1 cellular context compared by ENCODE assay signal in genomic region chr20:32263398-32263954, GRCh38.
A peak's percentile ranks its signal among the peaks of the same experiment; 100 is the strongest.
TF ChIP-seq lines count a peak whose summit lies in the region.

No MANE protein-coding gene starts in this region.

TF ChIP-seq in HepG2, 621 proteins besides CTCF, POLR2A, EP300 and RAD21 (continued from another document and continues in another):
- no peak for TF ChIP-seq REST (IDR thresholded peaks at IDR 0.05; ENCODE audit: borderline replicate concordance in 1 of 2, low read depth in 1 of 2, low read length in 2 of 2)
- peak; percentile 51; the same call in 1 of the 2 replicates for TF ChIP-seq ZNF280D (CRISPR knock-in tag; IDR thresholded peaks at IDR 0.05)
- TF ChIP-seq ZNF530 (CRISPR knock-in tag; IDR thresholded peaks at IDR 0.05; ENCODE audit: low read depth): no peak
- TF ChIP-seq NFE2 (CRISPR knock-in tag; IDR thresholded peaks at IDR 0.05): no peak
- no peak for TF ChIP-seq JDP2 (CRISPR knock-in tag; IDR thresholded peaks at IDR 0.05; ENCODE audit: borderline replicate concordance)
- peak; percentile 83 for TF ChIP-seq ONECUT2 (CRISPR knock-in tag; IDR thresholded peaks at IDR 0.05)
- TF ChIP-seq DMAP1 (CRISPR knock-in tag; IDR thresholded peaks at IDR 0.05): no peak
- TF ChIP-seq GLMP (CRISPR knock-in tag; IDR thresholded peaks at IDR 0.05; ENCODE audit: borderline replicate concordance): no peak
- TF ChIP-seq ZNF775 (CRISPR knock-in tag; IDR thresholded peaks at IDR 0.05; ENCODE audit: borderline replicate concordance): no peak
- no peak for TF ChIP-seq SETDB1 (CRISPR knock-in tag; IDR thresholded peaks at IDR 0.05; ENCODE audit: borderline replicate concordance)
- peak; percentile 14; the same call in 1 of the 2 replicates for TF ChIP-seq ZNF652 (CRISPR knock-in tag; IDR thresholded peaks at IDR 0.05; ENCODE audit: borderline replicate concordance, low read depth)
- 0 out of 2 replicates have a peak, but pooled peaks have one; percentile 16 for TF ChIP-seq TP53 (CRISPR knock-in tag; conservative IDR thresholded peaks at IDR 0.05)
- no peak for TF ChIP-seq ZNF251 (CRISPR knock-in tag; IDR thresholded peaks at IDR 0.05)
- peak; percentile 71 for TF ChIP-seq RARA (CRISPR knock-in tag; IDR thresholded peaks at IDR 0.05)
- TF ChIP-seq ZNF263 (CRISPR knock-in tag; IDR thresholded peaks at IDR 0.05): peak; percentile 56; the same call in 1 of the 2 replicates
- TF ChIP-seq GTF2F1 (IDR thresholded peaks at IDR 0.05; ENCODE audit: low read length): no peak
- TF ChIP-seq PLRG1 (conservative IDR thresholded peaks at IDR 0.05): no peak
- no peak for TF ChIP-seq ZSCAN29 (CRISPR knock-in tag; conservative IDR thresholded peaks at IDR 0.05)
- no peak; the same call in 1 of the 2 replicates for TF ChIP-seq RXRA (CRISPR knock-in tag; IDR thresholded peaks at IDR 0.05)
- TF ChIP-seq HNRNPH1 (optimal IDR thresholded peaks at IDR 0.05; ENCODE audit: low read depth, low read length): no peak
- no peak for TF ChIP-seq NFAT5 (CRISPR knock-in tag; IDR thresholded peaks at IDR 0.05)
- no peak for TF ChIP-seq ZNF563 (CRISPR knock-in tag; IDR thresholded peaks at IDR 0.05)
- TF ChIP-seq KAT8 (CRISPR knock-in tag; IDR thresholded peaks at IDR 0.05): 0 out of 2 replicates have a peak, but pooled peaks have one; percentile 56
- no peak for TF ChIP-seq GABPA (IDR thresholded peaks at IDR 0.05; ENCODE audit: low read depth, low read length)
- TF ChIP-seq GABPA (CRISPR knock-in tag; IDR thresholded peaks at IDR 0.05; ENCODE audit: low read depth): no peak
- TF ChIP-seq ZNF230 (CRISPR knock-in tag; IDR thresholded peaks at IDR 0.05): no peak
- TF ChIP-seq KLF9 (CRISPR knock-in tag; IDR thresholded peaks at IDR 0.05; ENCODE audit: low read depth): no peak
- TF ChIP-seq YY1 (IDR thresholded peaks at IDR 0.05; ENCODE audit: insufficient read depth, insufficient replicate concordance, low read depth, low read length): no peak
- no peak for TF ChIP-seq ZFP62 (CRISPR knock-in tag; IDR thresholded peaks at IDR 0.05)
- TF ChIP-seq ZNF605 (CRISPR knock-in tag; IDR thresholded peaks at IDR 0.05): no peak
- TF ChIP-seq ZNF17 (CRISPR knock-in tag; IDR thresholded peaks at IDR 0.05): no peak
- TF ChIP-seq PAF1 (CRISPR knock-in tag; IDR thresholded peaks at IDR 0.05): no peak
- no peak for TF ChIP-seq JUNB (CRISPR knock-in tag; IDR thresholded peaks at IDR 0.05; ENCODE audit: borderline replicate concordance)
- TF ChIP-seq ZNF337 (CRISPR knock-in tag; IDR thresholded peaks at IDR 0.05; ENCODE audit: borderline replicate concordance, low read depth): no peak
- TF ChIP-seq ATM (IDR thresholded peaks at IDR 0.05; ENCODE audit: borderline replicate concordance): no peak
- no peak for TF ChIP-seq CCAR2 (optimal IDR thresholded peaks at IDR 0.05; ENCODE audit: low read depth, low read length)
- TF ChIP-seq ZNF296 (CRISPR knock-in tag; conservative IDR thresholded peaks at IDR 0.05): no peak
- peak; percentile 56; the same call in 1 of the 2 replicates for TF ChIP-seq MEIS2 (CRISPR knock-in tag; IDR thresholded peaks at IDR 0.05)
- no peak for TF ChIP-seq CREM (IDR thresholded peaks at IDR 0.05)
- no peak for TF ChIP-seq CREM (CRISPR knock-in tag; IDR thresholded peaks at IDR 0.05)
- TF ChIP-seq ZGPAT (CRISPR knock-in tag; IDR thresholded peaks at IDR 0.05): peak; percentile 67; the same call in 1 of the 2 replicates
- no peak for TF ChIP-seq ZBTB49 (CRISPR knock-in tag; IDR thresholded peaks at IDR 0.05; ENCODE audit: borderline replicate concordance)
- no peak for TF ChIP-seq IKZF4 (CRISPR knock-in tag; IDR thresholded peaks at IDR 0.05; ENCODE audit: borderline replicate concordance, low read depth, not compliant biosample characterization)
- TF ChIP-seq ZNF777 (CRISPR knock-in tag; IDR thresholded peaks at IDR 0.05): no peak
- no peak for TF ChIP-seq RFX3 (CRISPR knock-in tag; IDR thresholded peaks at IDR 0.05)
- no peak for TF ChIP-seq IRF1 (CRISPR knock-in tag; IDR thresholded peaks at IDR 0.05; ENCODE audit: low read depth)
- no peak for TF ChIP-seq ZSCAN31 (CRISPR knock-in tag; IDR thresholded peaks at IDR 0.05; ENCODE audit: low read depth)
- TF ChIP-seq FOSL1 (CRISPR knock-in tag; IDR thresholded peaks at IDR 0.05; ENCODE audit: borderline replicate concordance): no peak
- peak; percentile 28; the same call in 1 of the 2 replicates for TF ChIP-seq FOXA1 (IDR thresholded peaks at IDR 0.05)
- TF ChIP-seq FOXA1 (CRISPR knock-in tag; IDR thresholded peaks at IDR 0.05): peak; percentile 78; the same call in 1 of the 2 replicates
